In the genomic region with DNA sequence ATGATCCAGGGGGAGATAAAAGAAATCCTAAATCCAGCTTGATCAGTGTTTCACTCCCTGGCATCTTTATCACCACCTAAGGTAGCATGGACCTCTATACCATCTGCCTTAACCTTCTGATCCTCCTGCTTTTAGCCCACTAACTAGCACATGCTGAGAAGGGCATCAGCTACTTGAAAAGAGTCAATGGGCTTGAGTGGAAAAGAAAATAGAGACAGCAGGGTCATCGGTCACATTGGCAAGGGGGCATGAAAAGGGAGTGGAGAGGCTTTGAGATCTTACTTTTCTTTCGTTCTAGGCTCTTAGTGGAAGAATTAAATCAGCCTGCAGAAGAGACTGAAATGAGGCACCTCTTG, we compare ENCODE assay signal across 1 cellular context.
TF ChIP-seq lines count a peak whose summit lies in the region.

No MANE protein-coding gene starts in this region.

TF ChIP-seq in IMR-90, 13 proteins besides CTCF, POLR2A, EP300 and RAD21:
- TF ChIP-seq RFX5 (IDR thresholded peaks at IDR 0.05; ENCODE audit: low read depth, low read length) (no peak), BHLHE40 (IDR thresholded peaks at IDR 0.05; ENCODE audit: low read depth, low read length) (no peak), MAFK (IDR thresholded peaks at IDR 0.05; ENCODE audit: low read depth, low read length) (no peak), FOS (IDR thresholded peaks at IDR 0.05; ENCODE audit: low read depth, low read length) (no peak), RCOR1 (IDR thresholded peaks at IDR 0.05; ENCODE audit: insufficient replicate concordance, low read length) (no peak), CEBPB (IDR thresholded peaks at IDR 0.05; ENCODE audit: low read depth, low read length) (no peak), MXI1 (IDR thresholded peaks at IDR 0.05; ENCODE audit: borderline replicate concordance, low read depth, low read length) (no peak), NFE2L2 (IDR thresholded peaks at IDR 0.05; ENCODE audit: low read depth, low read length) (no peak), SMC3 (IDR thresholded peaks at IDR 0.05; ENCODE audit: low read depth, low read length) (no peak)
- TF ChIP-seq, protein P1, sequence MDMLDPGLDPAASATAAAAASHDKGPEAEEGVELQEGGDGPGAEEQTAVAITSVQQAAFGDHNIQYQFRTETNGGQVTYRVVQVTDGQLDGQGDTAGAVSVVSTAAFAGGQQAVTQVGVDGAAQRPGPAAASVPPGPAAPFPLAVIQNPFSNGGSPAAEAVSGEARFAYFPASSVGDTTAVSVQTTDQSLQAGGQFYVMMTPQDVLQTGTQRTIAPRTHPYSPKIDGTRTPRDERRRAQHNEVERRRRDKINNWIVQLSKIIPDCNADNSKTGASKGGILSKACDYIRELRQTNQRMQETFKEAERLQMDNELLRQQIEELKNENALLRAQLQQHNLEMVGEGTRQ (IDR thresholded peaks at IDR 0.05; ENCODE audit: low read depth, low read length) = no peak
